1 cellular context compared by ENCODE assay signal in the genomic region with DNA sequence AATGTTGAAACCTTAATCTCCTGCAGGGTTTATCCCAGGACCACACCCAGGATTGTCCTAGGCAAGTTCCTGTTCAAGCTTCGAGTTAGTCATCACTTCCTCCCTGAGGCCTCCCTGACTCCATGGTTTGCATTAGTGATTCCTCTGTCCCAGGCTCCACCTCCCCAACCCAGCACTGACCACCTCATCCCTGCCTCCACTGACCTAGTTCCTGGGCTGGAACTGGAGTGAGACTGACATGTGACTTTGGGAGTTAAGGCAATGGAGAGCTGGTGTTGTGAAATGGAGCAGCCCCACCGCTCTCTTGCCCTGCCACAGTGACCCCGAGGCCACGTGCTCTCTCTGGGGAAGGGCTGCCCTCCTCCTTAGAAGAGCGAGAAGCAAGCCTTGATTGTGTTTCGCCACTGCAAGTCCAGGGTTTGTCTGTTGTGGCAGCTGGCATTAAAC.
A peak's percentile ranks its signal among the peaks of the same experiment; 100 is the strongest.
TF ChIP-seq lines count a peak whose summit lies in the region.

No MANE protein-coding gene starts in this region.

TF ChIP-seq in HCT116, 20 proteins besides CTCF, POLR2A, EP300 and RAD21 (continued from another document):
- TF ChIP-seq, protein P1, sequence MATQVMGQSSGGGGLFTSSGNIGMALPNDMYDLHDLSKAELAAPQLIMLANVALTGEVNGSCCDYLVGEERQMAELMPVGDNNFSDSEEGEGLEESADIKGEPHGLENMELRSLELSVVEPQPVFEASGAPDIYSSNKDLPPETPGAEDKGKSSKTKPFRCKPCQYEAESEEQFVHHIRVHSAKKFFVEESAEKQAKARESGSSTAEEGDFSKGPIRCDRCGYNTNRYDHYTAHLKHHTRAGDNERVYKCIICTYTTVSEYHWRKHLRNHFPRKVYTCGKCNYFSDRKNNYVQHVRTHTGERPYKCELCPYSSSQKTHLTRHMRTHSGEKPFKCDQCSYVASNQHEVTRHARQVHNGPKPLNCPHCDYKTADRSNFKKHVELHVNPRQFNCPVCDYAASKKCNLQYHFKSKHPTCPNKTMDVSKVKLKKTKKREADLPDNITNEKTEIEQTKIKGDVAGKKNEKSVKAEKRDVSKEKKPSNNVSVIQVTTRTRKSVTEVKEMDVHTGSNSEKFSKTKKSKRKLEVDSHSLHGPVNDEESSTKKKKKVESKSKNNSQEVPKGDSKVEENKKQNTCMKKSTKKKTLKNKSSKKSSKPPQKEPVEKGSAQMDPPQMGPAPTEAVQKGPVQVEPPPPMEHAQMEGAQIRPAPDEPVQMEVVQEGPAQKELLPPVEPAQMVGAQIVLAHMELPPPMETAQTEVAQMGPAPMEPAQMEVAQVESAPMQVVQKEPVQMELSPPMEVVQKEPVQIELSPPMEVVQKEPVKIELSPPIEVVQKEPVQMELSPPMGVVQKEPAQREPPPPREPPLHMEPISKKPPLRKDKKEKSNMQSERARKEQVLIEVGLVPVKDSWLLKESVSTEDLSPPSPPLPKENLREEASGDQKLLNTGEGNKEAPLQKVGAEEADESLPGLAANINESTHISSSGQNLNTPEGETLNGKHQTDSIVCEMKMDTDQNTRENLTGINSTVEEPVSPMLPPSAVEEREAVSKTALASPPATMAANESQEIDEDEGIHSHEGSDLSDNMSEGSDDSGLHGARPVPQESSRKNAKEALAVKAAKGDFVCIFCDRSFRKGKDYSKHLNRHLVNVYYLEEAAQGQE (IDR thresholded peaks at IDR 0.05; ENCODE audit: low read depth) = no peak
- TF ChIP-seq, protein P2, sequence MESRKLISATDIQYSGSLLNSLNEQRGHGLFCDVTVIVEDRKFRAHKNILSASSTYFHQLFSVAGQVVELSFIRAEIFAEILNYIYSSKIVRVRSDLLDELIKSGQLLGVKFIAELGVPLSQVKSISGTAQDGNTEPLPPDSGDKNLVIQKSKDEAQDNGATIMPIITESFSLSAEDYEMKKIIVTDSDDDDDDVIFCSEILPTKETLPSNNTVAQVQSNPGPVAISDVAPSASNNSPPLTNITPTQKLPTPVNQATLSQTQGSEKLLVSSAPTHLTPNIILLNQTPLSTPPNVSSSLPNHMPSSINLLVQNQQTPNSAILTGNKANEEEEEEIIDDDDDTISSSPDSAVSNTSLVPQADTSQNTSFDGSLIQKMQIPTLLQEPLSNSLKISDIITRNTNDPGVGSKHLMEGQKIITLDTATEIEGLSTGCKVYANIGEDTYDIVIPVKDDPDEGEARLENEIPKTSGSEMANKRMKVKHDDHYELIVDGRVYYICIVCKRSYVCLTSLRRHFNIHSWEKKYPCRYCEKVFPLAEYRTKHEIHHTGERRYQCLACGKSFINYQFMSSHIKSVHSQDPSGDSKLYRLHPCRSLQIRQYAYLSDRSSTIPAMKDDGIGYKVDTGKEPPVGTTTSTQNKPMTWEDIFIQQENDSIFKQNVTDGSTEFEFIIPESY (IDR thresholded peaks at IDR 0.05; ENCODE audit: extremely low read depth, insufficient replicate concordance, low read length) = no peak
- TF ChIP-seq POLR2AphosphoS5 (IDR thresholded peaks at IDR 0.05; ENCODE audit: low read depth, low read length) (peak; percentile 25; the same call in 1 of the 2 replicates), EZH2phosphoT487 (IDR thresholded peaks at IDR 0.05; ENCODE audit: borderline replicate concordance) (no peak)
